Comparison of ENCODE assay signal across 28 cellular contexts in the genomic region with DNA sequence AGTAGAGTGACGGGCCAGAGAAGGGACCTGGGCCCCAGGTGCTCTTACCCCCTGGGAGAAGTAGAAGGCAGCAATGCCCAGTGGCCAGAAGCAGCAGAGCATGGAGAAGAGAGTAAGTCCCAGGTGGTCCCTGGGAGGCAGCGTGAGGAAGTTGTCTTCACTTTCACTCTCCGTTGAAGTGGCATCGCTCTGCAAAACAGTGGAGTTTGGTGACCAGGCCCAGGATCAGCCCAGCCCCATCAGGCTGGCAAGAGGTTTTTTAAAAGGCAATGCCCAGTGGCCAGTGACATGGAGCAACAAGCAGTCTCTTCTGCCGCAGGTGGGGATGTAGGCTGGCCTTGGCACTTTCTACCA. TPM values are rescaled to one million over a fixed set of nuclear protein-coding genes. Genes with fewer than 3 reads are reported as not detected.
"Had no signal": no experiment of that assay in that cellular context is flagged by ENCODE, and none has a peak within 500 bp of the region (broad histone marks: within the 10 kb centered on the region; RNA-seq: fewer than 3 reads in every experiment).

No MANE protein-coding gene starts in this region.

- H3K36me3 Mint-ChIP-seq: immature natural killer cell; memory B cell; natural killer cell treated with Interleukin-12 subunit alpha and Interleukin-12 subunit beta and Interleukin-15 and Interleukin-18, amount 100 ng/mL, for 72 hours; stimulated activated memory B cell treated with anti-CD40 and anti-IgM and Interleukin-4, amounts not matched to agents 10 μg/mL and 1 μg/mL and 100 μg/mL, for 72 hours had no signal

- H3K4me3 Mint-ChIP-seq: immature natural killer cell; memory B cell; natural killer cell treated with Interleukin-12 subunit alpha and Interleukin-12 subunit beta and Interleukin-15 and Interleukin-18, amount 100 ng/mL, for 72 hours; stimulated activated memory B cell treated with anti-CD40 and anti-IgM and Interleukin-4, amounts not matched to agents 10 μg/mL and 1 μg/mL and 100 μg/mL, for 72 hours; stimulated activated naive CD8-positive, alpha-beta T cell treated with anti-CD3 and anti-CD28 coated beads, Interleukin-15, amount 100 ng/mL, for 72 hours had no signal

- H3K4me3 ChIP-seq: dorsolateral prefrontal cortex, gastrocnemius medialis, left ventricle myocardium inferior, lower lobe of right lung, psoas muscle, right lobe of liver, testis, tibial nerve had no signal

- H3K4me1 ChIP-seq: gastrocnemius medialis, left ventricle myocardium inferior, parathyroid adenoma, psoas muscle, right lobe of liver, testis had no signal

- H3K9me3 Mint-ChIP-seq: immature natural killer cell; memory B cell; natural killer cell treated with Interleukin-12 subunit alpha and Interleukin-12 subunit beta and Interleukin-15 and Interleukin-18, amount 100 ng/mL, for 72 hours; stimulated activated memory B cell treated with anti-CD40 and anti-IgM and Interleukin-4, amounts not matched to agents 10 μg/mL and 1 μg/mL and 100 μg/mL, for 72 hours; stimulated activated naive CD8-positive, alpha-beta T cell treated with anti-CD3 and anti-CD28 coated beads, Interleukin-15, amount 100 ng/mL, for 72 hours had no signal

- H3K36me3 ChIP-seq: gastrocnemius medialis, left ventricle myocardium inferior, lower lobe of right lung, right lobe of liver, tibial nerve had no signal

- H3K27ac ChIP-seq: dorsolateral prefrontal cortex, gastrocnemius medialis, left ventricle myocardium inferior, lower lobe of right lung, parathyroid adenoma, psoas muscle, right lobe of liver, testis, tibial nerve had no signal

- DNase-seq: cortex of kidney; effector CD8-positive, alpha-beta T cell; gastrocnemius medialis; glutamatergic neuron; immature natural killer cell; left cardiac atrium; left ventricle myocardium inferior; lower lobe of right lung; midbrain; psoas muscle; retina; stimulated activated CD4-positive, alpha-beta T cell treated with anti-CD3 and anti-CD28 coated beads, Interleukin-1b, Interleukin-23, amount 100 ng/mL, for 48 hours; stimulated activated CD4-positive, alpha-beta T cell treated with anti-CD3 and anti-CD28 coated beads, Interleukin-4, amount 100 ng/mL, for 24 hours; stimulated activated naive CD8-positive, alpha-beta T cell treated with anti-CD3 and anti-CD28 coated beads, Interleukin-15, amount 100 ng/mL, for 72 hours; testis had no signal

- H3K27ac Mint-ChIP-seq: immature natural killer cell; memory B cell; natural killer cell treated with Interleukin-12 subunit alpha and Interleukin-12 subunit beta and Interleukin-15 and Interleukin-18, amount 100 ng/mL, for 72 hours; stimulated activated memory B cell treated with anti-CD40 and anti-IgM and Interleukin-4, amounts not matched to agents 10 μg/mL and 1 μg/mL and 100 μg/mL, for 72 hours had no signal

- ATAC-seq: esophagus mucosa; gastrocnemius medialis; left cardiac atrium; lower lobe of right lung; natural killer cell treated with Interleukin-12 subunit alpha and Interleukin-12 subunit beta and Interleukin-15 and Interleukin-18, amount 100 ng/mL, for 72 hours; psoas muscle; right lobe of liver; stimulated activated memory B cell treated with anti-CD40 and anti-IgM and Interleukin-4, amounts not matched to agents 10 μg/mL and 1 μg/mL and 100 μg/mL, for 72 hours; stimulated activated naive CD8-positive, alpha-beta T cell treated with anti-CD3 and anti-CD28 coated beads, Interleukin-15, amount 100 ng/mL, for 72 hours had no signal

- H3K27me3 Mint-ChIP-seq: stimulated activated memory B cell treated with anti-CD40 and anti-IgM and Interleukin-4, amounts not matched to agents 10 μg/mL and 1 μg/mL and 100 μg/mL, for 72 hours had no signal

- H3K9me3 ChIP-seq: gastrocnemius medialis, left ventricle myocardium inferior, lower lobe of right lung, psoas muscle, right lobe of liver, testis, tibial nerve had no signal

- H3K27me3 ChIP-seq: right lobe of liver, testis had no signal

RNA-seq across cellular contexts. Expression of gene SYNDIG1L, which starts 18.2 kb away (rescaled TPM):
- total RNA-seq: esophagus mucosa; fibroblast of villous mesenchyme; gastrocnemius medialis; natural killer cell treated with Interleukin-12 subunit alpha and Interleukin-12 subunit beta and Interleukin-15 and Interleukin-18, amount 100 ng/mL, for 72 hours; psoas muscle; right lobe of liver; tibial nerve had no signal
- polyA plus RNA-seq: immature natural killer cell, keratinocyte, psoas muscle had no signal

RNA-seq across cellular contexts. Expression of gene VRTN, which starts 59.5 kb away (rescaled TPM):
- total RNA-seq: dorsolateral prefrontal cortex; esophagus mucosa; fibroblast of villous mesenchyme; gastrocnemius medialis; left cardiac atrium; left ventricle myocardium inferior; lower lobe of right lung; natural killer cell treated with Interleukin-12 subunit alpha and Interleukin-12 subunit beta and Interleukin-15 and Interleukin-18, amount 100 ng/mL, for 72 hours; omental fat pad; psoas muscle; right lobe of liver; subcutaneous adipose tissue; tibial nerve; ureter had no signal
- polyA plus RNA-seq: immature natural killer cell, keratinocyte, psoas muscle had no signal
